ENCODE assay signal across 21 cellular contexts in the genomic region with DNA sequence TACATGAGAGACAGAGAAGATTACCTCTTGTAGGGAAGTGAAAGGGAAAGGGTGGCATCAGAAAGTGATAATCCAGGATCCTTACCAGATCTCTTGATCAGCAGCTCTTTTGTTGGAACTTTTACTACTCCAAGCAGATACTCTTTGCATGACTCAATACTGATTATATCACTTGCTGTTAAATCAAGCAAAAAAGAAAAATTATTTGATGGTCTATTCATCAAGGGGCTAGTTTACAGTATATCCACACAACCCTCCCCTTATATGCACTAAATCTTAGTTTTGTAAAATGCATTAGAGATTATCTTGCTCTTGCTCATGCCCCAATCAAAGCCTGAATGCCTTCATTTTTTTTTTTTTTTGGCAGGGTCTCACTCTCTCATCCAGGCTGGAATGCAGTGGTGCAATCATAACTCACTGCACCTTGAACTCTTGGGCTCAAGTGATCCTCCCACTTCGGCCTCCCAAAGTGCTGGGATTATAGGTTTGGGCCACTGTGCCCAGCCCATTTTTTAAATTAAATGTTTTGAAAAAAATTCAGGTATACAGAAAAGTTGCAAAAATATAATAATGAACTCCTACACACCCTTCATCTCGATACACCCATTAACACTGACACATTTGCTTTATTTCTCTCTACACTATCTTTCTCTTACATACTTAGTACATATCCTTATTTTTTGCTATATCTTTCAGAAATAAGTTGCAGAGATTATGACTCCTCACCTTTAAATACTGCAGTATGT.
A peak's percentile ranks its signal among the peaks of the same experiment; 100 is the strongest.
DNase-seq lines count a peak whose midpoint lies in the region; ATAC-seq, FAIRE-seq and TF ChIP-seq lines count a peak whose summit lies in the region.
"Had no signal": no experiment of that assay in that cellular context is flagged by ENCODE, and none has a peak within 500 bp of the region (broad histone marks: within the 10 kb centered on the region; RNA-seq: fewer than 3 reads in every experiment).

No MANE protein-coding gene starts in this region.

- peaks cover 15% of the 10 kb centered on the region for H3K36me3 ChIP-seq in astrocyte (ENCODE audit: insufficient read depth, low read length)

- no peak for ATAC-seq in GM19328 (IDR thresholded peaks at IDR 0.05; ENCODE audit: unreplicated experiment)
- ATAC-seq: activated naive CD8-positive, alpha-beta T cell treated with anti-CD3 and anti-CD28 coated beads, Interleukin-2, amount 50 U/mL, for 24 hours had no signal

- no peaks in the 10 kb centered on the region for H3K9me3 ChIP-seq in astrocyte (ENCODE audit: insufficient read depth, low read depth, low read length)
- H3K9me3 ChIP-seq: left ventricle myocardium inferior had no signal

- no peak for TF ChIP-seq CTCF in astrocyte (IDR thresholded peaks at IDR 0.05; ENCODE audit: insufficient read depth, low read depth, low read length)

- no peaks in the 10 kb centered on the region for H3K27me3 ChIP-seq in astrocyte (ENCODE audit: insufficient read depth, low read length)

- peak overlapping the region; percentile 42 for H3K27ac Mint-ChIP-seq in astrocyte (ENCODE audit: unreplicated experiment)
- H3K27ac Mint-ChIP-seq: activated T-helper 1 cell treated with anti-CD3 and anti-CD28 coated beads, Interleukin-12 subunit alpha, Interleukin-12 subunit beta, Interleukin-2, Interleukin-4 antibody, amounts not matched to agents 30 ng/mL and 10 ng/mL and 1 ng/mL, durations not matched to agents 14 hours and 24 hours and 36 hours; endodermal cell had no signal

- H3K4me3 ChIP-seq in astrocyte (ENCODE audit: insufficient read depth, low read depth, low read length): no peak overlapping the region
- H3K4me3 ChIP-seq: left ventricle myocardium inferior had no signal

- no peak overlapping the region for H3K9ac ChIP-seq in astrocyte (ENCODE audit: low read length)
- H3K9ac ChIP-seq: KMS-11 had no signal

- H3K4me1 Mint-ChIP-seq in astrocyte (ENCODE audit: low read depth, unreplicated experiment): peaks cover 15% of the 10 kb centered on the region
- H3K4me1 Mint-ChIP-seq: activated naive CD8-positive, alpha-beta T cell treated with anti-CD3 and anti-CD28 coated beads, Interleukin-2, amount 50 U/mL, for 24 hours; endodermal cell had no signal

- H3K79me2 ChIP-seq in astrocyte (ENCODE audit: insufficient read depth, low read length): no peaks in the 10 kb centered on the region

- H3K27ac ChIP-seq in astrocyte (ENCODE audit: low read depth, low read length): no peak overlapping the region
- H3K27ac ChIP-seq: KMS-11, left ventricle myocardium inferior, RWPE1 had no signal

- FAIRE-seq in astrocyte (lab: Jason Lieb, UNC): no peak
- FAIRE-seq: frontal cortex had no signal

- no peak overlapping the region for H3K4me2 ChIP-seq in astrocyte (ENCODE audit: low read length)
- H3K4me2 ChIP-seq: KMS-11 had no signal

- no peak overlapping the region for H3K4me3 Mint-ChIP-seq in astrocyte (ENCODE audit: unreplicated experiment)
- H3K4me3 Mint-ChIP-seq: activated naive CD8-positive, alpha-beta T cell treated with anti-CD3 and anti-CD28 coated beads, Interleukin-2, amount 50 U/mL, for 24 hours; activated T-helper 1 cell treated with anti-CD3 and anti-CD28 coated beads, Interleukin-12 subunit alpha, Interleukin-12 subunit beta, Interleukin-2, Interleukin-4 antibody, amounts not matched to agents 30 ng/mL and 10 ng/mL and 1 ng/mL, durations not matched to agents 14 hours and 24 hours and 36 hours; endodermal cell had no signal

- peaks cover 2% of the 10 kb centered on the region for H3K9me3 Mint-ChIP-seq in astrocyte (ENCODE audit: unreplicated experiment)
- H3K9me3 Mint-ChIP-seq: activated naive CD8-positive, alpha-beta T cell treated with anti-CD3 and anti-CD28 coated beads, Interleukin-2, amount 50 U/mL, for 24 hours had no signal

- no peaks in the 10 kb centered on the region for H3K27me3 Mint-ChIP-seq in astrocyte (ENCODE audit: low read depth, unreplicated experiment)
- H3K27me3 Mint-ChIP-seq: activated naive CD8-positive, alpha-beta T cell treated with anti-CD3 and anti-CD28 coated beads, Interleukin-2, amount 50 U/mL, for 24 hours had no signal

- no peaks in the 10 kb centered on the region for H3K4me1 ChIP-seq in astrocyte (ENCODE audit: insufficient read depth, low read length)
- H3K4me1 ChIP-seq: left ventricle myocardium inferior had no signal

- H2AFZ ChIP-seq in astrocyte (ENCODE audit: low read depth, low read length): no peak overlapping the region

- H4K20me1 ChIP-seq in astrocyte (ENCODE audit: insufficient read depth, low read length): no peaks in the 10 kb centered on the region

- DNase-seq in AG20443 (ENCODE audit: low spot score): peak; percentile 10
- peak; percentile 19 for DNase-seq in HS-5 (ENCODE audit: low read depth)
- DNase-seq in astrocyte (ENCODE audit: low read depth): peak; percentile 69
- DNase-seq in kidney tubule cell (ENCODE audit: low spot score): peak; percentile 52
- no peak for DNase-seq in DMS153 treated with DMSO at 0.1 percent for 48 hours (lab: John Stamatoyannopoulos, UW; ENCODE audit: unreplicated experiment)
- DNase-seq in DMS79 (lab: John Stamatoyannopoulos, UW): no peak
- DNase-seq in RKO (ENCODE audit: low spot score): no peak
- DNase-seq: activated CD4-positive, alpha-beta T cell treated with anti-CD3 and anti-CD28 coated beads, Interleukin-2, amount 50 U/mL, for 4 hours; activated naive CD8-positive, alpha-beta T cell treated with anti-CD3 and anti-CD28 coated beads, Interleukin-2, amount 50 U/mL, for 24 hours; Calu3; endodermal cell; GF-D8; GOT3; left ventricle myocardium inferior; NCI-H1417; stimulated activated CD4-positive, alpha-beta T cell treated with anti-CD3 and anti-CD28 coated beads, Interleukin-2, amount 100 ng/mL, for 48 hours had no signal

- H3K36me3 Mint-ChIP-seq in astrocyte (ENCODE audit: low read depth, unreplicated experiment): peaks cover 32% of the 10 kb centered on the region

Comparison
In these comparisons a context has a peak if more than half of its experiments do, and no peak if none do; other contexts are left out.
1. DNase-seq: peak in AG20443 (single experiment), HS-5 (single experiment), astrocyte (single experiment) and kidney tubule cell (single experiment); none in DMS153 treated with DMSO at 0.1 percent for 48 hours (single experiment), DMS79 (single experiment) and RKO (single experiment).